ENCODE assay signal across 2 cellular contexts in genomic region chr10:17210361-17210760, GRCh38.
TF ChIP-seq lines count a peak whose summit lies in the region.

No MANE protein-coding gene starts in this region.

TF ChIP-seq in SK-N-SH, 30 proteins besides CTCF, POLR2A, EP300 and RAD21:
- TF ChIP-seq TEAD4 (IDR thresholded peaks at IDR 0.05; ENCODE audit: borderline replicate concordance, insufficient read depth) (peak; percentile 39; the same call in 1 of the 2 replicates), TCF12 (IDR thresholded peaks at IDR 0.05) (peak; percentile 24; the same call in 1 of the 2 replicates), RFX5 (IDR thresholded peaks at IDR 0.05; ENCODE audit: low read length) (no peak)

TF ChIP-seq in SK-N-SH treated with all-trans-retinoic acid at 6 μM for 48 hours, 23 proteins besides CTCF, POLR2A, EP300 and RAD21:
- TF ChIP-seq PATZ1 (CRISPR knock-in tag; IDR thresholded peaks at IDR 0.05; ENCODE audit: borderline replicate concordance) (no peak), ZNF8 (CRISPR knock-in tag; IDR thresholded peaks at IDR 0.05) (no peak), TOX (CRISPR knock-in tag; IDR thresholded peaks at IDR 0.05; ENCODE audit: borderline replicate concordance) (no peak), ARNTL (CRISPR knock-in tag; IDR thresholded peaks at IDR 0.05; ENCODE audit: borderline replicate concordance, low read depth) (no peak), CSDC2 (CRISPR knock-in tag; IDR thresholded peaks at IDR 0.05) (no peak), ISL1 (CRISPR knock-in tag; IDR thresholded peaks at IDR 0.05) (no peak), CSRNP3 (CRISPR knock-in tag; IDR thresholded peaks at IDR 0.05) (no peak), ESRRG (CRISPR knock-in tag; IDR thresholded peaks at IDR 0.05) (no peak), SNAI2 (CRISPR knock-in tag; IDR thresholded peaks at IDR 0.05) (no peak), ZNF565 (CRISPR knock-in tag; conservative IDR thresholded peaks at IDR 0.05; ENCODE audit: low read depth) (no peak)
